In genomic region chr6:44237813-44238433, GRCh38 we compare ENCODE assay signal across 1 cellular context.
TF ChIP-seq lines count a peak whose summit lies in the region.

No MANE protein-coding gene starts in this region.

TF ChIP-seq in WTC11, 78 proteins besides CTCF, POLR2A, EP300 and RAD21 (continued from another document and continues in another):
- no peak for TF ChIP-seq CDX4 (CRISPR knock-in tag; IDR thresholded peaks at IDR 0.05; ENCODE audit: borderline replicate concordance)
- no peak for TF ChIP-seq MLX (CRISPR knock-in tag; IDR thresholded peaks at IDR 0.05)
- TF ChIP-seq ZNF532 (CRISPR knock-in tag; IDR thresholded peaks at IDR 0.05; ENCODE audit: borderline replicate concordance) = no peak
- no peak for TF ChIP-seq FOXJ3 (CRISPR knock-in tag; IDR thresholded peaks at IDR 0.05; ENCODE audit: borderline replicate concordance)
- TF ChIP-seq CBFB (CRISPR knock-in tag; IDR thresholded peaks at IDR 0.05; ENCODE audit: low read depth) = no peak
- TF ChIP-seq KAT7 (CRISPR knock-in tag; IDR thresholded peaks at IDR 0.05; ENCODE audit: borderline replicate concordance) = no peak
- no peak for TF ChIP-seq ZNF232 (CRISPR knock-in tag; IDR thresholded peaks at IDR 0.05)
- TF ChIP-seq NR3C1 (CRISPR knock-in tag; conservative IDR thresholded peaks at IDR 0.05; ENCODE audit: low read depth) = no peak
- TF ChIP-seq JUN (CRISPR knock-in tag; IDR thresholded peaks at IDR 0.05) = no peak
- no peak for TF ChIP-seq ZNF263 (CRISPR knock-in tag; IDR thresholded peaks at IDR 0.05; ENCODE audit: low read depth)
- no peak for TF ChIP-seq ARID4B (CRISPR knock-in tag; IDR thresholded peaks at IDR 0.05; ENCODE audit: borderline replicate concordance)
- TF ChIP-seq NFE2L1 (CRISPR knock-in tag; IDR thresholded peaks at IDR 0.05) = no peak
- TF ChIP-seq FOXK1 (CRISPR knock-in tag; IDR thresholded peaks at IDR 0.05) = no peak
- TF ChIP-seq SOX15 (CRISPR knock-in tag; IDR thresholded peaks at IDR 0.05) = no peak
- peak; percentile 97 for TF ChIP-seq HMGXB4 (CRISPR knock-in tag; IDR thresholded peaks at IDR 0.05)
- TF ChIP-seq NR1H2 (CRISPR knock-in tag; IDR thresholded peaks at IDR 0.05) = no peak
- TF ChIP-seq MYBL2 (CRISPR knock-in tag; IDR thresholded peaks at IDR 0.05) = no peak
- TF ChIP-seq USF2 (CRISPR knock-in tag; IDR thresholded peaks at IDR 0.05) = no peak
- TF ChIP-seq TCF7 (CRISPR knock-in tag; IDR thresholded peaks at IDR 0.05; ENCODE audit: low read depth) = no peak
- no peak for TF ChIP-seq TEAD4 (CRISPR knock-in tag; IDR thresholded peaks at IDR 0.05)
- TF ChIP-seq USF1 (CRISPR knock-in tag; IDR thresholded peaks at IDR 0.05) = no peak
- 0 out of 2 replicates have a peak, but pooled peaks have one; percentile 68 for TF ChIP-seq ATF1 (CRISPR knock-in tag; IDR thresholded peaks at IDR 0.05)
- TF ChIP-seq NFYB (CRISPR knock-in tag; conservative IDR thresholded peaks at IDR 0.05; ENCODE audit: low read depth) = no peak
- no peak for TF ChIP-seq ZSCAN18 (CRISPR knock-in tag; IDR thresholded peaks at IDR 0.05)
- TF ChIP-seq SMAD3 (CRISPR knock-in tag; IDR thresholded peaks at IDR 0.05; ENCODE audit: borderline replicate concordance) = no peak
- 0 out of 2 replicates have a peak, but pooled peaks have one; percentile 32 for TF ChIP-seq ERG (CRISPR knock-in tag; IDR thresholded peaks at IDR 0.05)
- TF ChIP-seq RORB (CRISPR knock-in tag; IDR thresholded peaks at IDR 0.05) = no peak
- TF ChIP-seq CREM (CRISPR knock-in tag; IDR thresholded peaks at IDR 0.05) = peak; percentile 84
- 0 out of 2 replicates have a peak, but pooled peaks have one; percentile 29 for TF ChIP-seq PRDM15 (CRISPR knock-in tag; IDR thresholded peaks at IDR 0.05)
- TF ChIP-seq TP53 (CRISPR knock-in tag; IDR thresholded peaks at IDR 0.05) = no peak
- peak; percentile 89 for TF ChIP-seq PRRX2 (CRISPR knock-in tag; IDR thresholded peaks at IDR 0.05)
- TF ChIP-seq ATF3 (CRISPR knock-in tag; conservative IDR thresholded peaks at IDR 0.05) = no peak; the same call in 1 of the 2 replicates
- no peak for TF ChIP-seq ZNF416 (CRISPR knock-in tag; IDR thresholded peaks at IDR 0.05)
- no peak for TF ChIP-seq HMGA2 (CRISPR knock-in tag; IDR thresholded peaks at IDR 0.05)
- no peak for TF ChIP-seq ZNF512 (CRISPR knock-in tag; IDR thresholded peaks at IDR 0.05; ENCODE audit: borderline replicate concordance)
- TF ChIP-seq ZNF423 (CRISPR knock-in tag; IDR thresholded peaks at IDR 0.05) = no peak
